18 cellular contexts compared by ENCODE assay signal in genomic region chr9:107307331-107307730, GRCh38.
"Had no signal": no experiment of that assay in that cellular context is flagged by ENCODE, and none has a peak within 500 bp of the region (broad histone marks: within the 10 kb centered on the region; RNA-seq: fewer than 3 reads in every experiment).

No MANE protein-coding gene starts in this region.

- H3K9me3 ChIP-seq: breast epithelium, left ventricle myocardium inferior, mucosa of descending colon, prostate gland, right lobe of liver, stomach, testis, upper lobe of right lung had no signal

- H3K27ac ChIP-seq: breast epithelium, epithelial cell of prostate, left ventricle myocardium inferior, prostate gland, right lobe of liver, stomach, testis, upper lobe of right lung had no signal

- DNase-seq: activated CD4-positive, alpha-beta T cell treated with anti-CD3 and anti-CD28 coated beads, Interleukin-2, amount 50 U/mL, for 48 hours; activated CD4-positive, CD25-positive, alpha-beta regulatory T cell treated with anti-CD3 and anti-CD28 coated beads, Interleukin-2, amount 50 U/mL, for 72 hours; activated naive CD4-positive, alpha-beta T cell; activated T-cell treated with anti-CD3 and anti-CD28 coated beads, Interleukin-2, amount 50 U/mL, for 48 hours; aorta; islet precursor cell; left ventricle myocardium inferior; mucosa of descending colon; natural killer cell; occipital lobe; right lobe of liver; stomach; T-helper 9 cell; testis; upper lobe of right lung had no signal

- H3K4me3 ChIP-seq: breast epithelium, left ventricle myocardium inferior, mucosa of descending colon, prostate gland, right lobe of liver, stomach, testis, upper lobe of right lung had no signal

- H3K4me3 Mint-ChIP-seq: natural killer cell had no signal

- H3K4me1 ChIP-seq: breast epithelium, prostate gland, testis, upper lobe of right lung had no signal

- H3K9me3 Mint-ChIP-seq: natural killer cell had no signal

- H3K27me3 ChIP-seq: breast epithelium, right lobe of liver, stomach, testis, upper lobe of right lung had no signal

- ATAC-seq: mucosa of descending colon, natural killer cell, upper lobe of right lung had no signal
